8 cellular contexts compared by ENCODE assay signal in genomic region chr1:169483500-169483966, GRCh38. TPM values are rescaled to one million over a fixed set of nuclear protein-coding genes. Genes with fewer than 3 reads are reported as not detected.
A peak's percentile ranks its signal among the peaks of the same experiment; 100 is the strongest.
DNase-seq lines count a peak whose midpoint lies in the region; ATAC-seq, FAIRE-seq and TF ChIP-seq lines count a peak whose summit lies in the region.

No MANE protein-coding gene starts in this region.

- intact Hi-C loops in IMR-90 (cut with micrococcal nuclease) (loop anchor here (10.0 kb wide), 1 partner anchor 321 kb away; no protein-coding TSS in a partner anchor), GM12878 (cut with micrococcal nuclease; ENCODE audit: unreplicated experiment) (no loop called here), right lobe of liver (cut with DNase I) (no loop called here)

- H2BK5ac ChIP-seq in IMR-90 (ENCODE audit: low read depth, low read length, poor library complexity, severe bottlenecking), result no peak overlapping the region

- no peak overlapping the region for H3K56ac ChIP-seq in IMR-90 (ENCODE audit: extremely low read depth, insufficient read depth, low read length)

- TF ChIP-seq EP300 in GM12878 (IDR thresholded peaks at IDR 0.05; ENCODE audit: borderline replicate concordance in 1 of 2, control insufficient read depth in 1 of 2, low read depth in 2 of 2, low read length in 2 of 2), result no peak

- peak overlapping the region; percentile 73; the same call in 1 of the 2 replicates for H3K23ac ChIP-seq in IMR-90 (ENCODE audit: low read depth, low read length)

- SMC1A ChIA-PET in GM12878 (lab: Charles Lee; ENCODE audit: uncharacterized antibody, unreplicated experiment), result interaction anchor here (1.3 to 1.7 kb wide), 4 partner anchors 10 to 133 kb away, joined by 3 to 6 read pairs (median 4); no protein-coding TSS in a partner anchor

- DNase-seq in AG10803 (ENCODE audit: low read depth), result peak; percentile 37
- peak; percentile 79 for DNase-seq in IMR-90
- DNase-seq in GM12878 (ENCODE audit: low read depth, low spot score), result no peak
- peak in 2 of 3 donors; percentile 60 to 68 for DNase-seq in right lobe of liver
- no peak for DNase-seq in NAMALWA (ENCODE audit: low spot score)
- DNase-seq in effector memory CD8-positive, alpha-beta T cell, result no peak
- DNase-seq in Karpas-422, result no peak

- H3K27ac Mint-ChIP-seq in effector memory CD8-positive, alpha-beta T cell, result no peak overlapping the region

- ATAC-seq in IMR-90 (ENCODE audit: low read depth) (no peak), GM12878 (no peak), right lobe of liver (peak; percentile 31 to 57 (median 45)), GM21515 (IDR thresholded peaks at IDR 0.05; ENCODE audit: unreplicated experiment) (no peak)
- ATAC-seq in effector memory CD8-positive, alpha-beta T cell (replicated peaks), result no peak

- peaks cover 9 to 21% of the 10 kb centered on the region in 2 experiments; a peak in 3 of 4 replicates for H3K79me1 ChIP-seq in IMR-90 (ENCODE audit: low read depth in 1 of 2, low read length in 2 of 2)

- TF ChIP-seq RAD21 in IMR-90 (IDR thresholded peaks at IDR 0.05; ENCODE audit: low read length), result no peak
- no peak for TF ChIP-seq RAD21 in GM12878 (IDR thresholded peaks at IDR 0.05; ENCODE audit: insufficient read depth, low read depth, low read length)

- dilution Hi-C loops in IMR-90 (cut with HindIII; ENCODE audit: low sequenced_read_pairs, unreplicated experiment), result no loop called here

- H3K18ac ChIP-seq in IMR-90 (ENCODE audit: low read depth, low read length), result no peak overlapping the region

- peaks cover 5% of the 10 kb centered on the region for H3K36me3 Mint-ChIP-seq in effector memory CD8-positive, alpha-beta T cell (ENCODE audit: insufficient read depth)

- H3K4me3 Mint-ChIP-seq in effector memory CD8-positive, alpha-beta T cell, result peak overlapping the region in 1 of 2 donors; percentile 89

- no peak overlapping the region for H2BK15ac ChIP-seq in IMR-90 (ENCODE audit: low read depth, low read length)

- H2AK9ac ChIP-seq in IMR-90 (replicated peaks; ENCODE audit: low read depth, low read length, poor library complexity), result no peak overlapping the region

- no peak overlapping the region for H2AK5ac ChIP-seq in IMR-90 (ENCODE audit: low read depth, low read length)

- no peak overlapping the region for H2BK120ac ChIP-seq in IMR-90 (ENCODE audit: low read depth, low read length)

- no TSS peak for BruUV-seq in IMR-90 (replicated peaks; lab: Mats Ljungman, UMichigan)
- no TSS peak for BruUV-seq in GM12878 (replicated peaks; lab: Mats Ljungman, UMichigan)

- no peak overlapping the region for H3K4ac ChIP-seq in IMR-90 (ENCODE audit: low read depth, low read length)

- peak overlapping the region; percentile 43; the same call in 1 of the 2 replicates for H3K14ac ChIP-seq in IMR-90 (replicated peaks; ENCODE audit: low read depth, low read length)

- no peak overlapping the region for H4K8ac ChIP-seq in IMR-90 (ENCODE audit: low read depth in 2 of 2, low read length in 2 of 2)

- POLR2A ChIA-PET in IMR-90 (lab: Charles Lee; ENCODE audit: unreplicated experiment), result no interaction called here
- POLR2A ChIA-PET in GM12878 (lab: Charles Lee), result interaction anchor here (0.6 kb wide), 1 partner anchor 1257 kb away, joined by 3 read pairs; no protein-coding TSS in a partner anchor

- 0 out of 2 replicates have a peak, but pooled peaks cover 4% of the 10 kb centered on the region for H3K9me1 ChIP-seq in IMR-90 (ENCODE audit: insufficient read depth, low read length)

- H3K4me3 ChIP-seq in AG10803 (ENCODE audit: low read length), result peak overlapping the region; percentile 72
- peak overlapping the region; percentile 19; the same call in 1 of the 2 replicates for H3K4me3 ChIP-seq in IMR-90 (ENCODE audit: insufficient read depth, low read depth, low read length)
- H3K4me3 ChIP-seq in GM12878, result peak overlapping the region; percentile 88; the same call in 1 of the 2 replicates
- H3K4me3 ChIP-seq in right lobe of liver, result peak overlapping the region; percentile 11 to 88 (median 75)
- H3K4me3 ChIP-seq in Karpas-422 (ENCODE audit: low read length), result no peak overlapping the region

- CTCF ChIA-PET in IMR-90 (lab: Yijun Ruan, JAX), result no interaction called here
- CTCF ChIA-PET in GM12878 (lab: Yijun Ruan, JAX), result no interaction called here

- H3K4me1 ChIP-seq in IMR-90 (ENCODE audit: control insufficient read depth, insufficient read depth, low read length), result peaks cover 5% of the 10 kb centered on the region
- peaks cover 8% of the 10 kb centered on the region for H3K4me1 ChIP-seq in GM12878 (ENCODE audit: control insufficient read depth, insufficient read depth, low read length)
- peaks cover 0 to 50% (median 14%) of the 10 kb centered on the region in 4 donors for H3K4me1 ChIP-seq in right lobe of liver
- H3K4me1 ChIP-seq in Karpas-422 (ENCODE audit: low read length), result peaks cover 13% of the 10 kb centered on the region

- no peak overlapping the region for H3K27ac ChIP-seq in IMR-90 (ENCODE audit: insufficient read depth, low read length)
- no peak overlapping the region for H3K27ac ChIP-seq in GM12878 (ENCODE audit: control insufficient read depth, insufficient read depth)
- peak overlapping the region; percentile 98 to 100 (median 100) for H3K27ac ChIP-seq in right lobe of liver
- no peak overlapping the region for H3K27ac ChIP-seq in Karpas-422 (ENCODE audit: low read length)

- no peak overlapping the region for H4K91ac ChIP-seq in IMR-90 (ENCODE audit: insufficient read depth, low read depth, low read length)

- H3K27me3 ChIP-seq in IMR-90 (ENCODE audit: control insufficient read depth, insufficient read depth, low read length) (no peaks in the 10 kb centered on the region), GM12878 (replicated peaks in 1 of 2; ENCODE audit: control insufficient read depth in 2 of 2, insufficient read depth in 2 of 2, low read length in 1 of 2) (no peaks in the 10 kb centered on the region), right lobe of liver (no peaks in the 10 kb centered on the region), Karpas-422 (ENCODE audit: low read length) (peaks cover 3% of the 10 kb centered on the region; the same call in 1 of the 2 replicates)

- peaks cover 0 to 8% of the 10 kb centered on the region in 2 donors for H3K27me3 Mint-ChIP-seq in effector memory CD8-positive, alpha-beta T cell

- H3K4me1 Mint-ChIP-seq in effector memory CD8-positive, alpha-beta T cell (ENCODE audit: low read depth in 2 of 2), result peaks cover 22 to 31% of the 10 kb centered on the region in 2 donors

- no peak overlapping the region for H4K5ac ChIP-seq in IMR-90 (ENCODE audit: low read depth, low read length)

- H3K36me3 ChIP-seq in IMR-90 (ENCODE audit: control insufficient read depth, insufficient read depth, low read length) (no peaks in the 10 kb centered on the region), GM12878 (ENCODE audit: control insufficient read depth in 2 of 2, insufficient read depth in 2 of 2, low read length in 1 of 2) (no peaks in the 10 kb centered on the region), right lobe of liver (no peaks in the 10 kb centered on the region), Karpas-422 (ENCODE audit: insufficient read depth, low read length) (no peaks in the 10 kb centered on the region)

- RAD21 ChIA-PET in GM12878 (lab: Charles Lee; ENCODE audit: unreplicated experiment), result no interaction called here

- FAIRE-seq in GM12878 (lab: Jason Lieb, UNC), result no peak

- 46% methylated on average over 2 of the region's 5 CpGs; no CpG with 5 or more reads in 1 of the 2 experiments for WGBS in IMR-90 (ENCODE audit: extremely low coverage in 2 of 2, insufficient read length in 1 of 2), 2 experiments
- WGBS in GM12878 (ENCODE audit: insufficient coverage, insufficient replicate concordance, low lambda C conversion rate, missing lambda C conversion rate), result 96% methylated on average over 5 of the region's 5 CpGs
- whole genome bisulfite sequencing in right lobe of liver (ENCODE audit: insufficient coverage, low coverage, low lambda C conversion rate, missing lambda C conversion rate), result 29% methylated on average over 5 of the region's 5 CpGs

- H3K79me2 ChIP-seq in GM12878 (ENCODE audit: control insufficient read depth, insufficient read depth, low read length) (peaks cover 11% of the 10 kb centered on the region), Karpas-422 (ENCODE audit: low read length) (no peaks in the 10 kb centered on the region)

- H3K9me3 ChIP-seq in IMR-90 (ENCODE audit: control insufficient read depth, insufficient read depth, low read length) (no peaks in the 10 kb centered on the region), GM12878 (replicated peaks; ENCODE audit: control insufficient read depth, insufficient read depth, low read length) (no peaks in the 10 kb centered on the region), right lobe of liver (no peaks in the 10 kb centered on the region), Karpas-422 (ENCODE audit: low read length) (no peaks in the 10 kb centered on the region)

- H3K4me2 ChIP-seq in IMR-90 (ENCODE audit: low read depth, low read length) (peak overlapping the region; percentile 97), GM12878 (ENCODE audit: control insufficient read depth, insufficient read depth) (peak overlapping the region; percentile 100), Karpas-422 (ENCODE audit: low read depth, low read length, poor library complexity, severe bottlenecking) (no peak overlapping the region)

- TF ChIP-seq CTCF in AG10803 (conservative IDR thresholded peaks at IDR 0.05; ENCODE audit: low read length), result no peak
- TF ChIP-seq CTCF in IMR-90 (conservative IDR thresholded peaks at IDR 0.05; ENCODE audit: low read depth, low read length), result no peak
- no peak for TF ChIP-seq CTCF in GM12878 (IDR thresholded peaks at IDR 0.05 in 2 of 3, conservative IDR thresholded peaks at IDR 0.05 in 1 of 3; ENCODE audit: control insufficient read depth in 2 of 3, extremely low read depth in 1 of 3, insufficient read depth in 1 of 3, low read depth in 3 of 3, low read length in 3 of 3)
- no peak for TF ChIP-seq CTCF in right lobe of liver (IDR thresholded peaks at IDR 0.05)

- no peaks in the 10 kb centered on the region for H3K9me2 ChIP-seq in Karpas-422 (replicated peaks; ENCODE audit: insufficient read depth, low read length)

- no peak overlapping the region for H2BK20ac ChIP-seq in IMR-90 (ENCODE audit: low read depth, low read length)

- in situ Hi-C loops in IMR-90 (cut with MboI; ENCODE audit: low sequenced_read_pairs), result loop anchor here (5.0 to 10.0 kb wide), 2 partner anchors 324 to 369 kb away; no protein-coding TSS in a partner anchor
- in situ Hi-C loops in GM12878 (cut with MboI), result no loop called here

- no peaks in the 10 kb centered on the region for H4K20me1 ChIP-seq in IMR-90 (ENCODE audit: insufficient read depth, low read length)
- no peaks in the 10 kb centered on the region for H4K20me1 ChIP-seq in GM12878 (ENCODE audit: control insufficient read depth, insufficient read depth)
- H4K20me1 ChIP-seq in Karpas-422 (ENCODE audit: insufficient read depth, low read depth, low read length), result no peaks in the 10 kb centered on the region

- TF ChIP-seq POLR2A in IMR-90 (IDR thresholded peaks at IDR 0.05; ENCODE audit: low read depth, low read length) (peak; percentile 61), GM12878 (IDR thresholded peaks at IDR 0.05; ENCODE audit: low read depth, low read length) (no peak), right lobe of liver (IDR thresholded peaks at IDR 0.05) (peak; percentile 19)

- no peaks in the 10 kb centered on the region for H3K9me3 Mint-ChIP-seq in effector memory CD8-positive, alpha-beta T cell

- H2AFZ ChIP-seq in IMR-90 (replicated peaks; ENCODE audit: low read length, poor library complexity), result no peak overlapping the region
- no peak overlapping the region for H2AFZ ChIP-seq in GM12878 (ENCODE audit: control insufficient read depth, low read depth, low read length)
- no peak overlapping the region for H2AFZ ChIP-seq in Karpas-422 (ENCODE audit: low read length)

- H3K9ac ChIP-seq in IMR-90 (ENCODE audit: low read depth, low read length) (no peak overlapping the region), GM12878 (ENCODE audit: control insufficient read depth, insufficient read depth, low read length) (no peak overlapping the region), Karpas-422 (ENCODE audit: low read length) (no peak overlapping the region)

RNA-seq across cellular contexts. Expression of gene SLC19A2, which starts 2.2 kb away (rescaled TPM):
- total RNA-seq in IMR-90 (2012; rRNA removed), result 5.2 and 6.9 TPM in 2 replicates
- 3.2 and 3.6 TPM in 2 replicates for polyA plus RNA-seq in IMR-90 (2012; rRNA removed)
- polyA plus RNA-seq in IMR-90 (2012; cell fraction: cytosol; rRNA removed), result 1.8 TPM in 2 replicates
- 3.1 and 11.2 TPM in 2 replicates for polyA plus RNA-seq in IMR-90 (2012; cell fraction: nucleus; rRNA removed; ENCODE audit: low replicate concordance)
- total RNA-seq in GM12878 (2013; cell fraction: nucleolus; rRNA removed), result 16.0 and 16.6 TPM in 2 replicates
- total RNA-seq in GM12878 (2014; rRNA removed), result 3.7 and 3.8 TPM in 2 replicates
- total RNA-seq in GM12878 (2014; rRNA removed; fragmentation: Illumina TruSeq; extraction: Trizol), result 2.9 and 3.5 TPM in 2 replicates
- total RNA-seq in GM12878 (2021), result 2.2 and 2.3 TPM in 2 replicates
- 0.88 TPM for polyA plus RNA-seq in GM12878 (2011; ENCODE audit: low read depth)
- polyA plus RNA-seq in GM12878 (2011; rRNA removed), result 7.8 and 9.3 TPM in 2 replicates
- polyA plus RNA-seq in GM12878 (2011; cell fraction: cytosol; rRNA removed), result 4.1 and 4.6 TPM in 2 replicates
- polyA plus RNA-seq in GM12878 (2011; cell fraction: nucleus; rRNA removed), result 5.6 and 5.7 TPM in 2 replicates
- polyA plus RNA-seq in GM12878 (2012), result 1.6 and 2.3 TPM in 2 replicates
- polyA plus RNA-seq in GM12878 (2014; fragmentation: Illumina TruSeq; extraction: Trizol), result 3.1 and 3.7 TPM in 2 replicates
- 1 to 10 TPM; 1.2 to 1.3 TPM for polyA plus RNA-seq in GM12878 (2014; fragmentation: Nextera tagmentation; extraction: Ambion mirVana)
- 2.2 and 2.7 TPM in 2 replicates for polyA plus RNA-seq in GM12878 (2014; rRNA removed)
- 1 to 10 TPM; 1.8 to 1.9 TPM for polyA plus RNA-seq in GM12878 (2016; fragmentation: Nextera tagmentation; extraction: Ambion mirVana)
- 9.3 and 9.9 TPM in 2 replicates for polyA minus RNA-seq in GM12878 (2011; rRNA and poly(A)+ RNA removed)
- 2.9 and 3.3 TPM in 2 replicates for polyA minus RNA-seq in GM12878 (2011; cell fraction: cytosol; rRNA and poly(A)+ RNA removed)
- polyA minus RNA-seq in GM12878 (2011; cell fraction: nucleus; rRNA and poly(A)+ RNA removed), result 4.6 and 7.3 TPM in 2 replicates
- total RNA-seq in right lobe of liver, result 10 to 100 TPM in 1 of 6 experiments, 1 to 10 TPM in 5; 7.1 to 12.7 (median 8.1) TPM
- total RNA-seq in Karpas-422 (2014; rRNA removed; shearing (Covaris generic); ENCODE audit: low replicate concordance), result 0.32 and 2.3 TPM in 2 replicates

RNA-seq across cellular contexts. Expression of gene CCDC181, which starts 56.3 kb away (rescaled TPM):
- 0.28 TPM in 1 of 2 replicates, not detected in the other for total RNA-seq in IMR-90 (2012; rRNA removed)
- 0.03 and 0.07 TPM in 2 replicates for polyA plus RNA-seq in IMR-90 (2012; rRNA removed)
- 0.05 TPM in 1 of 2 replicates, not detected in the other for polyA plus RNA-seq in IMR-90 (2012; cell fraction: cytosol; rRNA removed)
- not detected in 2 replicates for polyA plus RNA-seq in IMR-90 (2012; cell fraction: nucleus; rRNA removed; ENCODE audit: low replicate concordance)
- total RNA-seq in GM12878 (2013; cell fraction: nucleolus; rRNA removed), result not detected in 2 replicates
- not detected in 2 replicates for total RNA-seq in GM12878 (2014; rRNA removed)
- total RNA-seq in GM12878 (2014; rRNA removed; fragmentation: Illumina TruSeq; extraction: Trizol), result not detected in 2 replicates
- not detected in 2 replicates for total RNA-seq in GM12878 (2021)
- not detected for polyA plus RNA-seq in GM12878 (2011; ENCODE audit: low read depth)
- not detected in 2 replicates for polyA plus RNA-seq in GM12878 (2011; rRNA removed)
- polyA plus RNA-seq in GM12878 (2011; cell fraction: cytosol; rRNA removed), result not detected in 2 replicates
- polyA plus RNA-seq in GM12878 (2011; cell fraction: nucleus; rRNA removed), result not detected in 2 replicates
- not detected in 2 replicates for polyA plus RNA-seq in GM12878 (2012)
- not detected in 2 replicates for polyA plus RNA-seq in GM12878 (2014; fragmentation: Illumina TruSeq; extraction: Trizol)
- polyA plus RNA-seq in GM12878 (2014; fragmentation: Nextera tagmentation; extraction: Ambion mirVana), result not detected
- not detected in 2 replicates for polyA plus RNA-seq in GM12878 (2014; rRNA removed)
- polyA plus RNA-seq in GM12878 (2016; fragmentation: Nextera tagmentation; extraction: Ambion mirVana), result not detected
- polyA minus RNA-seq in GM12878 (2011; rRNA and poly(A)+ RNA removed), result not detected in 2 replicates
- polyA minus RNA-seq in GM12878 (2011; cell fraction: cytosol; rRNA and poly(A)+ RNA removed), result not detected in 2 replicates
- 0.24 TPM in 1 of 2 replicates, not detected in the other for polyA minus RNA-seq in GM12878 (2011; cell fraction: nucleus; rRNA and poly(A)+ RNA removed)
- under 1 TPM in 1 of 6 experiments, not detected in 5; 0.15 TPM for total RNA-seq in right lobe of liver
- total RNA-seq in Karpas-422 (2014; rRNA removed; shearing (Covaris generic); ENCODE audit: low replicate concordance), result not detected in 2 replicates

Comparison
In these comparisons a context has a peak if more than half of its experiments do, and no peak if none do; other contexts are left out.
1. DNase-seq: peak in AG10803 (single experiment), IMR-90 (single experiment) and right lobe of liver (2 of 3); none in GM12878 (single experiment), NAMALWA (single experiment), effector memory CD8-positive, alpha-beta T cell (0 of 3) and Karpas-422 (single experiment).
2. ATAC-seq: peak in right lobe of liver (4 of 4); none in IMR-90 (single experiment), GM12878 (single experiment), GM21515 (single experiment) and effector memory CD8-positive, alpha-beta T cell (single experiment).
3. H3K27ac ChIP-seq: peak in right lobe of liver (3 of 3); none in IMR-90 (single experiment), GM12878 (single experiment) and Karpas-422 (single experiment).